In the genomic region with DNA sequence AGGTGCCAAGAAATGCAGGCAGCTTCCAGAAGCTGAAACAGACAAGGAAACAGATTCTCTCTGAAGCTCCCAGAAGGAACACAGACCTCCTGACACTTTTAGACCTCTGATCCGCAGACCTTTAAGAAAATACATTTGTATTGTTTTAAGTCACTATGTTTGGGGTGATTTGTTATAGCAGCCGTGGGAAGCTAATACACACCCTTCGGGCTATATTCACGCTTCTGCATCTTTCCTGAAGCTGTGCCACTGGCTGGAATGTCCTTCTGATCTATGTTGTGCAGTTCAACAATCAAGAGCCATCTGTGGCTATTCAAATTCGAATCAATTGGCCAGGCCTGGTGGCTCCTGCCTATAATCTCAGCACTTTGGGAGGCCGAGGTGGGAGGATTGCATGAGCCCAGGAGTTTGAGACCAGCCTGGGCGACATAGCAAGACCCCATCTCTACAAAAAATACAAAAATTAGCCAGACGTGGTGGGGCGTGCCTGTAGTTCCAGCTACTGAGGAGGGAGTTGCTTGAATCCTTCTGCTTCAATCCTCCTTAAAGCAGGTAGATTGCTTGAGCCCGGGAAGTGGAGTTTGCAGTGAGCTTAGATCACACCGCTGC, we compare ENCODE assay signal across 3 cellular contexts.
TF ChIP-seq lines count a peak whose summit lies in the region.

No MANE protein-coding gene starts in this region.

TF ChIP-seq in HEK293, 187 proteins besides CTCF, POLR2A, EP300 and RAD21:
- TF ChIP-seq ZNF792 (tag by site-specific recombination; IDR thresholded peaks at IDR 0.05) (no peak), ZNF837 (tag by site-specific recombination; IDR thresholded peaks at IDR 0.05) (no peak), ZNF121 (tag by site-specific recombination; IDR thresholded peaks at IDR 0.05) (0 out of 2 replicates have a peak, but pooled peaks have one; percentile 9), ZNF354C (tag by site-specific recombination; IDR thresholded peaks at IDR 0.05; ENCODE audit: borderline replicate concordance, low read depth) (no peak), ZNF747 (tag by site-specific recombination; IDR thresholded peaks at IDR 0.05) (no peak), ZNF114 (tag by site-specific recombination; IDR thresholded peaks at IDR 0.05) (no peak), ZNF626 (tag by site-specific recombination; IDR thresholded peaks at IDR 0.05) (no peak), ZNF670 (tag by site-specific recombination; IDR thresholded peaks at IDR 0.05; ENCODE audit: low read depth) (no peak)

TF ChIP-seq in WTC11, 78 proteins besides CTCF, POLR2A, EP300 and RAD21:
- TF ChIP-seq ESRRA (CRISPR knock-in tag; IDR thresholded peaks at IDR 0.05; ENCODE audit: borderline replicate concordance): no peak
- TF ChIP-seq ZNF121 (CRISPR knock-in tag; IDR thresholded peaks at IDR 0.05): peak; percentile 34; the same call in 1 of the 2 replicates
TF ChIP-seq in WTC11: peak in this region for 1.

TF ChIP-seq in H1, 55 proteins besides CTCF, POLR2A, EP300 and RAD21:
- TF ChIP-seq TCF12 (IDR thresholded peaks at IDR 0.05; ENCODE audit: low read depth, low read length) (no peak), PHF8 (conservative IDR thresholded peaks at IDR 0.05; ENCODE audit: low read depth, low read length) (no peak), SAP30 (IDR thresholded peaks at IDR 0.05; ENCODE audit: insufficient read depth, insufficient replicate concordance, low read length) (no peak)
TF ChIP-seq in H1: peak in this region for 0.
